15 cellular contexts compared by ENCODE assay signal in genomic region chr13:36417328-36417727, GRCh38. TPM values are rescaled to one million over a fixed set of nuclear protein-coding genes. Genes with fewer than 3 reads are reported as not detected.
A peak's percentile ranks its signal among the peaks of the same experiment; 100 is the strongest.
DNase-seq lines count a peak whose midpoint lies in the region; ATAC-seq and TF ChIP-seq lines count a peak whose summit lies in the region.
"Had no signal": no experiment of that assay in that cellular context is flagged by ENCODE, and none has a peak within 500 bp of the region (broad histone marks: within the 10 kb centered on the region; RNA-seq: fewer than 3 reads in every experiment).

No MANE protein-coding gene starts in this region.

- no peaks in the 10 kb centered on the region for H4K20me1 ChIP-seq in BLaER1 treated with 17β-estradiol and CSF1 and Interleukin-3, amounts not matched to agents 10 nM and 100 nM
- no peaks in the 10 kb centered on the region for H4K20me1 ChIP-seq in KMS-11 (ENCODE audit: insufficient read depth)

- peak overlapping the region; percentile 55 to 86 (median 76); a peak in 21 of 22 replicates for H3K4me2 ChIP-seq in BLaER1 treated with 17β-estradiol and CSF1 and Interleukin-3, amounts not matched to agents 10 nM and 100 nM
- H3K4me2 ChIP-seq in KMS-11: peak overlapping the region; percentile 56; the same call in 1 of the 2 replicates
- H3K4me2 ChIP-seq in mesendoderm (ENCODE audit: low read length): no peak overlapping the region

- no peaks in the 10 kb centered on the region for H3K27me3 ChIP-seq in BLaER1 treated with 17β-estradiol and CSF1 and Interleukin-3, amounts not matched to agents 10 nM and 100 nM
- H3K27me3 ChIP-seq in KMS-11 (ENCODE audit: insufficient read depth, low read depth) (no peaks in the 10 kb centered on the region), SJCRH30 (no peaks in the 10 kb centered on the region), mesendoderm (ENCODE audit: insufficient read depth, low read length, poor library complexity) (no peaks in the 10 kb centered on the region)

- H2BK120ac ChIP-seq in mesendoderm (ENCODE audit: low read depth, low read length): no peak overlapping the region

- peaks cover 39 to 96% (median 90%) of the 10 kb centered on the region in 10 experiments for H3K4me1 ChIP-seq in BLaER1 treated with 17β-estradiol and CSF1 and Interleukin-3, amounts not matched to agents 10 nM and 100 nM
- peaks cover 18% of the 10 kb centered on the region for H3K4me1 ChIP-seq in KMS-11 (ENCODE audit: low read depth, poor library complexity, severe bottlenecking)
- H3K4me1 ChIP-seq in SJCRH30: peaks cover 31% of the 10 kb centered on the region
- H3K4me1 ChIP-seq in mesendoderm (ENCODE audit: control insufficient read depth, low read depth, low read length): peaks cover 4% of the 10 kb centered on the region

- H3K9ac ChIP-seq in BLaER1 treated with 17β-estradiol and CSF1 and Interleukin-3, amounts not matched to agents 10 nM and 100 nM: peak overlapping the region; percentile 78 to 88 (median 84)
- H3K9ac ChIP-seq in KMS-11: no peak overlapping the region
- H3K9ac ChIP-seq in mesendoderm (ENCODE audit: low read length): no peak overlapping the region

- no peak overlapping the region for H3K23ac ChIP-seq in mesendoderm (ENCODE audit: low read length)

- H2BK15ac ChIP-seq in mesendoderm (replicated peaks; ENCODE audit: low read depth): no peak overlapping the region

- no peak for ATAC-seq in GM19397 (IDR thresholded peaks at IDR 0.05; ENCODE audit: unreplicated experiment)
- ATAC-seq: GM23338, right cardiac atrium had no signal

- no peak overlapping the region for H2BK5ac ChIP-seq in mesendoderm (ENCODE audit: low read length)

- no peak overlapping the region for H3K4ac ChIP-seq in mesendoderm (ENCODE audit: low read depth, low read length)

- peak overlapping the region; percentile 24; the same call in 1 of the 2 replicates for H2AFZ ChIP-seq in KMS-11 (ENCODE audit: low read depth)

- WGBS in mesendoderm (ENCODE audit: extremely low coverage, insufficient coverage, low lambda C conversion rate): no CpG with 5 or more reads among the region's 2 CpGs

- H3K9me3 ChIP-seq in BLaER1 treated with 17β-estradiol and CSF1 and Interleukin-3, amounts not matched to agents 10 nM and 100 nM (replicated peaks in 1 of 11): peaks cover 21 to 41% (median 38%) of the 10 kb centered on the region in 11 experiments
- peaks cover 11% of the 10 kb centered on the region for H3K9me3 ChIP-seq in SJCRH30 (replicated peaks)

- no peaks in the 10 kb centered on the region for H3K79me1 ChIP-seq in mesendoderm (ENCODE audit: low read length)

- no peak overlapping the region for H4K5ac ChIP-seq in mesendoderm (ENCODE audit: low read length)

- peaks cover 0 to 18% (median 6%) of the 10 kb centered on the region in 11 experiments; a peak in 16 of 22 replicates for H3K36me3 ChIP-seq in BLaER1 treated with 17β-estradiol and CSF1 and Interleukin-3, amounts not matched to agents 10 nM and 100 nM
- no peaks in the 10 kb centered on the region for H3K36me3 ChIP-seq in KMS-11 (ENCODE audit: insufficient read depth)
- no peaks in the 10 kb centered on the region for H3K36me3 ChIP-seq in SJCRH30
- no peaks in the 10 kb centered on the region for H3K36me3 ChIP-seq in mesendoderm (ENCODE audit: control insufficient read depth, insufficient read depth, low read length)

- H3K4me3 ChIP-seq in BLaER1 treated with 17β-estradiol and CSF1 and Interleukin-3, amounts not matched to agents 10 nM and 100 nM: peak overlapping the region in 4 of 10 experiments; percentile 2 to 32 (median 22); a peak in 6 of 20 replicates
- H3K4me3 ChIP-seq in KMS-11 (IDR thresholded peaks at IDR 0.05; ENCODE audit: insufficient read depth, low read depth, low read length): no peak overlapping the region
- peak overlapping the region; percentile 37 for H3K4me3 ChIP-seq in SJCRH30
- H3K4me3 ChIP-seq in mesendoderm (ENCODE audit: low read length): no peak overlapping the region
- H3K4me3 ChIP-seq: GM23338 had no signal

- no peak overlapping the region for H2AK5ac ChIP-seq in mesendoderm (ENCODE audit: low read length)

- no peak overlapping the region for H3K18ac ChIP-seq in mesendoderm (ENCODE audit: low read length)

- no peak overlapping the region for H4K8ac ChIP-seq in mesendoderm (ENCODE audit: low read depth, low read length)

- no peaks in the 10 kb centered on the region for H3K79me2 ChIP-seq in KMS-11 (ENCODE audit: insufficient read depth, low read depth)
- H3K79me2 ChIP-seq in mesendoderm (ENCODE audit: control insufficient read depth, insufficient read depth, low read length): no peaks in the 10 kb centered on the region

- DNase-seq in SJCRH30 (peak in 1 of 2 experiments; percentile 51), mesendoderm (no peak), SK-N-DZ (ENCODE audit: low spot score) (no peak), hippocampal formation (lab: John Stamatoyannopoulos, UW) (no peak)
- DNase-seq: activated effector memory CD4-positive, alpha-beta T cell treated with anti-CD3 and anti-CD28 coated beads, Interleukin-2, amount 50 U/mL, for 16 hours; anterior cingulate cortex; immature natural killer cell; right cardiac atrium; SHP77; stimulated activated CD4-positive, alpha-beta T cell treated with anti-CD3 and anti-CD28 coated beads, Interleukin-1b, Interleukin-23, amount 100 ng/mL, for 48 hours had no signal

- H3K56ac ChIP-seq in mesendoderm (ENCODE audit: low read length): peak overlapping the region; percentile 46

- TF ChIP-seq CTCF in KMS-11 (conservative IDR thresholded peaks at IDR 0.05; ENCODE audit: low read depth, low read length): no peak

- peak overlapping the region; percentile 87 to 100 (median 97) for H3K27ac ChIP-seq in BLaER1 treated with 17β-estradiol and CSF1 and Interleukin-3, amounts not matched to agents 10 nM and 100 nM
- no peak overlapping the region for H3K27ac ChIP-seq in KMS-11
- peak overlapping the region; percentile 98 for H3K27ac ChIP-seq in SJCRH30
- H3K27ac ChIP-seq in mesendoderm (ENCODE audit: low read depth, low read length): no peak overlapping the region
- H3K27ac ChIP-seq: C4-2B had no signal

RNA-seq across cellular contexts. Expression of gene CCNA1, which starts 15.0 kb away (rescaled TPM):
- total RNA-seq in SJCRH30 (2014; rRNA removed; shearing (Covaris generic)): 2.1 and 2.6 TPM in 2 replicates
- polyA plus RNA-seq in mesendoderm (2013, experiment 1 of 2): 1.6 TPM
- polyA plus RNA-seq in mesendoderm (2013, experiment 2 of 2): 1.5 TPM
- 2.2 and 2.6 TPM in 2 replicates for polyA plus RNA-seq in SK-N-DZ (2014; cell fraction: cytosol; rRNA removed)
- polyA plus RNA-seq in SK-N-DZ (2014; cell fraction: nucleus; rRNA removed): 1.9 and 2.4 TPM in 2 replicates
- total RNA-seq: right cardiac atrium had no signal
- polyA plus RNA-seq: immature natural killer cell had no signal

Comparison
In these comparisons a context has a peak if more than half of its experiments do, and no peak if none do; other contexts are left out.
1. H3K27ac ChIP-seq: peak in BLaER1 treated with 17β-estradiol and CSF1 and Interleukin-3, amounts not matched to agents 10 nM and 100 nM (11 of 11) and SJCRH30 (single experiment); none in KMS-11 (single experiment) and mesendoderm (single experiment).
2. H3K9ac ChIP-seq: peak in BLaER1 treated with 17β-estradiol and CSF1 and Interleukin-3, amounts not matched to agents 10 nM and 100 nM (11 of 11); none in KMS-11 (single experiment) and mesendoderm (single experiment).